In the genomic region with DNA sequence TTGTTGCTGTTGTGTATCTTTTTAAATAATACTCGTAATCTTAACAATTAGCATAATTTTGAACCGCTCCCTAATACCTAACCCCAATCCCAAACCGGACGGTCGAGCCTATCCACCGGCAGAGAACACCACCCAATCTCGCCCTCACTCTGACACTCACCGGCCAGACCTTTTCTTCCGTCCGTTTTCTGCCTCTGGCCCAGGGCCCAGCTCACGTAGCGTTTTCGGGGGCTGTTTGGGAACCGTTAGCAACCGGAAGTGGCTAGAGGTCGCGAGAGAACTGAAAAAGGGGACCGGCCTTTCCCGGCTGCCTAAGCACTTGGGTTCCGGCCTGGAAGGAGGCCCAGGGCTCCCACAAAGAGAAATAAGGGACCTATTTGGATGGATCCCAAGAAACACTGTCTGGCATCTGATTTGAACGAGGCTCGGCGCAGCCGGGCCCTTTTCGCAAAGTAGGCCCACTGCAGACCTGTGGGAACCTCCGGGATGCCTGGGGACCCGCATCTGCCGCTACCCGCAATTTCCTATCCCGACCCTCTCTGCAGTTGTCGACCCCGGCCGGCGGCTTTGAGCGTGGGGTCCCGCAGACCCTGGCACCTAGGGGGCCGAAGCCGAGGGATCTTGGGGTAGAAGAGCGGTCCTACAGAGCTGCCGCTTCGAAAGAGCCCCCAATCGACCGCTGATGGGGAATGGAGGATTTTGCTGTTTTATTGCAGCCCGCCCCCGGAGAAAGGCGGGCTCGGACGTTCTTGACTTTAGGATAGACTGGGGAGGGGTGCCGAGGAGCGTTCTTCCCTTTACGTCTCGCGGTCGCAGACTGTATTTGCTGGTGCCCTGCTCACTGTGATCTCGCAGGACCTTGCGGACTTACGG, we compare ENCODE assay signal across 1 cellular context.
TF ChIP-seq lines count a peak whose summit lies in the region.

No MANE protein-coding gene starts in this region.

TF ChIP-seq in K562, 482 proteins besides CTCF, POLR2A, EP300 and RAD21 (continued from another document and continues in another):
- TF ChIP-seq, protein P1, sequence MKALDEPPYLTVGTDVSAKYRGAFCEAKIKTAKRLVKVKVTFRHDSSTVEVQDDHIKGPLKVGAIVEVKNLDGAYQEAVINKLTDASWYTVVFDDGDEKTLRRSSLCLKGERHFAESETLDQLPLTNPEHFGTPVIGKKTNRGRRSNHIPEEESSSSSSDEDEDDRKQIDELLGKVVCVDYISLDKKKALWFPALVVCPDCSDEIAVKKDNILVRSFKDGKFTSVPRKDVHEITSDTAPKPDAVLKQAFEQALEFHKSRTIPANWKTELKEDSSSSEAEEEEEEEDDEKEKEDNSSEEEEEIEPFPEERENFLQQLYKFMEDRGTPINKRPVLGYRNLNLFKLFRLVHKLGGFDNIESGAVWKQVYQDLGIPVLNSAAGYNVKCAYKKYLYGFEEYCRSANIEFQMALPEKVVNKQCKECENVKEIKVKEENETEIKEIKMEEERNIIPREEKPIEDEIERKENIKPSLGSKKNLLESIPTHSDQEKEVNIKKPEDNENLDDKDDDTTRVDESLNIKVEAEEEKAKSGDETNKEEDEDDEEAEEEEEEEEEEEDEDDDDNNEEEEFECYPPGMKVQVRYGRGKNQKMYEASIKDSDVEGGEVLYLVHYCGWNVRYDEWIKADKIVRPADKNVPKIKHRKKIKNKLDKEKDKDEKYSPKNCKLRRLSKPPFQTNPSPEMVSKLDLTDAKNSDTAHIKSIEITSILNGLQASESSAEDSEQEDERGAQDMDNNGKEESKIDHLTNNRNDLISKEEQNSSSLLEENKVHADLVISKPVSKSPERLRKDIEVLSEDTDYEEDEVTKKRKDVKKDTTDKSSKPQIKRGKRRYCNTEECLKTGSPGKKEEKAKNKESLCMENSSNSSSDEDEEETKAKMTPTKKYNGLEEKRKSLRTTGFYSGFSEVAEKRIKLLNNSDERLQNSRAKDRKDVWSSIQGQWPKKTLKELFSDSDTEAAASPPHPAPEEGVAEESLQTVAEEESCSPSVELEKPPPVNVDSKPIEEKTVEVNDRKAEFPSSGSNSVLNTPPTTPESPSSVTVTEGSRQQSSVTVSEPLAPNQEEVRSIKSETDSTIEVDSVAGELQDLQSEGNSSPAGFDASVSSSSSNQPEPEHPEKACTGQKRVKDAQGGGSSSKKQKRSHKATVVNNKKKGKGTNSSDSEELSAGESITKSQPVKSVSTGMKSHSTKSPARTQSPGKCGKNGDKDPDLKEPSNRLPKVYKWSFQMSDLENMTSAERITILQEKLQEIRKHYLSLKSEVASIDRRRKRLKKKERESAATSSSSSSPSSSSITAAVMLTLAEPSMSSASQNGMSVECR (CRISPR knock-in tag; IDR thresholded peaks at IDR 0.05) = peak; percentile 80
- TF ChIP-seq, protein P2, sequence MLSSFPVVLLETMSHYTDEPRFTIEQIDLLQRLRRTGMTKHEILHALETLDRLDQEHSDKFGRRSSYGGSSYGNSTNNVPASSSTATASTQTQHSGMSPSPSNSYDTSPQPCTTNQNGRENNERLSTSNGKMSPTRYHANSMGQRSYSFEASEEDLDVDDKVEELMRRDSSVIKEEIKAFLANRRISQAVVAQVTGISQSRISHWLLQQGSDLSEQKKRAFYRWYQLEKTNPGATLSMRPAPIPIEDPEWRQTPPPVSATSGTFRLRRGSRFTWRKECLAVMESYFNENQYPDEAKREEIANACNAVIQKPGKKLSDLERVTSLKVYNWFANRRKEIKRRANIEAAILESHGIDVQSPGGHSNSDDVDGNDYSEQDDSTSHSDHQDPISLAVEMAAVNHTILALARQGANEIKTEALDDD (IDR thresholded peaks at IDR 0.05) = 0 out of 2 replicates have a peak, but pooled peaks have one; percentile 27
- TF ChIP-seq HSF4 (CRISPR knock-in tag; IDR thresholded peaks at IDR 0.05; ENCODE audit: borderline replicate concordance) (0 out of 2 replicates have a peak, but pooled peaks have one; percentile 60), ZSCAN29 (IDR thresholded peaks at IDR 0.05) (no peak; the same call in 1 of the 2 replicates), SMAD3 (CRISPR knock-in tag; conservative IDR thresholded peaks at IDR 0.05) (no peak), ZNF347 (CRISPR knock-in tag; IDR thresholded peaks at IDR 0.05; ENCODE audit: low read depth) (peak; percentile 53; the same call in 1 of the 2 replicates), SUPT5H (IDR thresholded peaks at IDR 0.05) (peak; percentile 93), HDAC2 (IDR thresholded peaks at IDR 0.05) (peak; percentile 61; the same call in 1 of the 2 replicates), FOXK2 (conservative IDR thresholded peaks at IDR 0.05 in 1 of 2, IDR thresholded peaks at IDR 0.05 in 1 of 2; ENCODE audit: low read depth in 2 of 2) (peak; percentile 91 to 95), GABPA (tag; conservative IDR thresholded peaks at IDR 0.05; ENCODE audit: low read depth) (peak; percentile 99), ARNT (IDR thresholded peaks at IDR 0.05) (peak; percentile 84 to 91), PURB (CRISPR knock-in tag; IDR thresholded peaks at IDR 0.05; ENCODE audit: low read depth) (no peak), NBN (IDR thresholded peaks at IDR 0.05; ENCODE audit: low read depth) (peak; percentile 96; the same call in 1 of the 2 replicates), PCBP1 (IDR thresholded peaks at IDR 0.05; ENCODE audit: low read depth, low read length, poor library complexity, severe bottlenecking) (peak; percentile 47), NEUROD1 (IDR thresholded peaks at IDR 0.05; ENCODE audit: borderline replicate concordance, low read depth, low read length, partially characterized antibody) (peak; percentile 63), NUFIP1 (IDR thresholded peaks at IDR 0.05; ENCODE audit: partially characterized antibody) (peak; percentile 45), NFIX (CRISPR knock-in tag; IDR thresholded peaks at IDR 0.05; ENCODE audit: low read depth) (peak; percentile 83), SREBF1 (IDR thresholded peaks at IDR 0.05; ENCODE audit: borderline replicate concordance, low read depth, low read length) (0 out of 2 replicates have a peak, but pooled peaks have one; percentile 74), NFIC (IDR thresholded peaks at IDR 0.05) (peak; percentile 98), ZNF12 (CRISPR knock-in tag; IDR thresholded peaks at IDR 0.05) (peak; percentile 78), TCF7L2 (IDR thresholded peaks at IDR 0.05; ENCODE audit: low read depth, low read length) (peak; percentile 49; the same call in 1 of the 2 replicates), THRAP3 (IDR thresholded peaks at IDR 0.05; ENCODE audit: borderline replicate concordance) (peak; percentile 89; the same call in 1 of the 2 replicates), NR4A1 (CRISPR knock-in tag; IDR thresholded peaks at IDR 0.05) (no peak), NR4A1 (tag; IDR thresholded peaks at IDR 0.05) (peak; percentile 70; the same call in 1 of the 2 replicates), ZNF445 (CRISPR knock-in tag; IDR thresholded peaks at IDR 0.05; ENCODE audit: low read depth) (no peak), POLR2G (IDR thresholded peaks at IDR 0.05; ENCODE audit: low read depth, low read length) (peak; percentile 91), ZNF586 (CRISPR knock-in tag; conservative IDR thresholded peaks at IDR 0.05) (0 out of 2 replicates have a peak, but pooled peaks have one; percentile 52), MTA2 (IDR thresholded peaks at IDR 0.05; ENCODE audit: low read depth) (peak; percentile 36), ZKSCAN1 (IDR thresholded peaks at IDR 0.05; ENCODE audit: low read depth, low read length) (peak; percentile 90), ARID1B (IDR thresholded peaks at IDR 0.05) (peak; percentile 54)
- TF ChIP-seq, protein P3, sequence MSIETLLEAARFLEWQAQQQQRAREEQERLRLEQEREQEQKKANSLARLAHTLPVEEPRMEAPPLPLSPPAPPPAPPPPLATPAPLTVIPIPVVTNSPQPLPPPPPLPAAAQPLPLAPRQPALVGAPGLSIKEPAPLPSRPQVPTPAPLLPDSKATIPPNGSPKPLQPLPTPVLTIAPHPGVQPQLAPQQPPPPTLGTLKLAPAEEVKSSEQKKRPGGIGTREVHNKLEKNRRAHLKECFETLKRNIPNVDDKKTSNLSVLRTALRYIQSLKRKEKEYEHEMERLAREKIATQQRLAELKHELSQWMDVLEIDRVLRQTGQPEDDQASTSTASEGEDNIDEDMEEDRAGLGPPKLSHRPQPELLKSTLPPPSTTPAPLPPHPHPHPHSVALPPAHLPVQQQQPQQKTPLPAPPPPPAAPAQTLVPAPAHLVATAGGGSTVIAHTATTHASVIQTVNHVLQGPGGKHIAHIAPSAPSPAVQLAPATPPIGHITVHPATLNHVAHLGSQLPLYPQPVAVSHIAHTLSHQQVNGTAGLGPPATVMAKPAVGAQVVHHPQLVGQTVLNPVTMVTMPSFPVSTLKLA (conservative IDR thresholded peaks at IDR 0.05) = peak; percentile 66 to 87; a peak in 3 of 4 replicates
- TF ChIP-seq, protein P4, sequence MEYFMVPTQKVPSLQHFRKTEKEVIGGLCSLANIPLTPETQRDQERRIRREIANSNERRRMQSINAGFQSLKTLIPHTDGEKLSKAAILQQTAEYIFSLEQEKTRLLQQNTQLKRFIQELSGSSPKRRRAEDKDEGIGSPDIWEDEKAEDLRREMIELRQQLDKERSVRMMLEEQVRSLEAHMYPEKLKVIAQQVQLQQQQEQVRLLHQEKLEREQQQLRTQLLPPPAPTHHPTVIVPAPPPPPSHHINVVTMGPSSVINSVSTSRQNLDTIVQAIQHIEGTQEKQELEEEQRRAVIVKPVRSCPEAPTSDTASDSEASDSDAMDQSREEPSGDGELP (CRISPR knock-in tag; IDR thresholded peaks at IDR 0.05; ENCODE audit: borderline replicate concordance) = peak; percentile 86
- TF ChIP-seq, protein P5, sequence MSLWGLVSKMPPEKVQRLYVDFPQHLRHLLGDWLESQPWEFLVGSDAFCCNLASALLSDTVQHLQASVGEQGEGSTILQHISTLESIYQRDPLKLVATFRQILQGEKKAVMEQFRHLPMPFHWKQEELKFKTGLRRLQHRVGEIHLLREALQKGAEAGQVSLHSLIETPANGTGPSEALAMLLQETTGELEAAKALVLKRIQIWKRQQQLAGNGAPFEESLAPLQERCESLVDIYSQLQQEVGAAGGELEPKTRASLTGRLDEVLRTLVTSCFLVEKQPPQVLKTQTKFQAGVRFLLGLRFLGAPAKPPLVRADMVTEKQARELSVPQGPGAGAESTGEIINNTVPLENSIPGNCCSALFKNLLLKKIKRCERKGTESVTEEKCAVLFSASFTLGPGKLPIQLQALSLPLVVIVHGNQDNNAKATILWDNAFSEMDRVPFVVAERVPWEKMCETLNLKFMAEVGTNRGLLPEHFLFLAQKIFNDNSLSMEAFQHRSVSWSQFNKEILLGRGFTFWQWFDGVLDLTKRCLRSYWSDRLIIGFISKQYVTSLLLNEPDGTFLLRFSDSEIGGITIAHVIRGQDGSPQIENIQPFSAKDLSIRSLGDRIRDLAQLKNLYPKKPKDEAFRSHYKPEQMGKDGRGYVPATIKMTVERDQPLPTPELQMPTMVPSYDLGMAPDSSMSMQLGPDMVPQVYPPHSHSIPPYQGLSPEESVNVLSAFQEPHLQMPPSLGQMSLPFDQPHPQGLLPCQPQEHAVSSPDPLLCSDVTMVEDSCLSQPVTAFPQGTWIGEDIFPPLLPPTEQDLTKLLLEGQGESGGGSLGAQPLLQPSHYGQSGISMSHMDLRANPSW (CRISPR knock-in tag; IDR thresholded peaks at IDR 0.05) = no peak; the same call in 1 of the 2 replicates
- TF ChIP-seq, protein P6, sequence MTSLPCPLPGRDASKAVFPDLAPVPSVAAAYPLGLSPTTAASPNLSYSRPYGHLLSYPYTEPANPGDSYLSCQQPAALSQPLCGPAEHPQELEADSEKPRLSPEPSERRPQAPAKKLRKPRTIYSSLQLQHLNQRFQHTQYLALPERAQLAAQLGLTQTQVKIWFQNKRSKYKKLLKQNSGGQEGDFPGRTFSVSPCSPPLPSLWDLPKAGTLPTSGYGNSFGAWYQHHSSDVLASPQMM (CRISPR knock-in tag; IDR thresholded peaks at IDR 0.05) = no peak
- TF ChIP-seq, protein P7, sequence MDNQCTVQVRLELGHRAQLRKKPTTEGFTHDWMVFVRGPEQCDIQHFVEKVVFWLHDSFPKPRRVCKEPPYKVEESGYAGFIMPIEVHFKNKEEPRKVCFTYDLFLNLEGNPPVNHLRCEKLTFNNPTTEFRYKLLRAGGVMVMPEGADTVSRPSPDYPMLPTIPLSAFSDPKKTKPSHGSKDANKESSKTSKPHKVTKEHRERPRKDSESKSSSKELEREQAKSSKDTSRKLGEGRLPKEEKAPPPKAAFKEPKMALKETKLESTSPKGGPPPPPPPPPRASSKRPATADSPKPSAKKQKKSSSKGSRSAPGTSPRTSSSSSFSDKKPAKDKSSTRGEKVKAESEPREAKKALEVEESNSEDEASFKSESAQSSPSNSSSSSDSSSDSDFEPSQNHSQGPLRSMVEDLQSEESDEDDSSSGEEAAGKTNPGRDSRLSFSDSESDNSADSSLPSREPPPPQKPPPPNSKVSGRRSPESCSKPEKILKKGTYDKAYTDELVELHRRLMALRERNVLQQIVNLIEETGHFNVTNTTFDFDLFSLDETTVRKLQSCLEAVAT (IDR thresholded peaks at IDR 0.05) = peak; percentile 90
- TF ChIP-seq, protein P8, sequence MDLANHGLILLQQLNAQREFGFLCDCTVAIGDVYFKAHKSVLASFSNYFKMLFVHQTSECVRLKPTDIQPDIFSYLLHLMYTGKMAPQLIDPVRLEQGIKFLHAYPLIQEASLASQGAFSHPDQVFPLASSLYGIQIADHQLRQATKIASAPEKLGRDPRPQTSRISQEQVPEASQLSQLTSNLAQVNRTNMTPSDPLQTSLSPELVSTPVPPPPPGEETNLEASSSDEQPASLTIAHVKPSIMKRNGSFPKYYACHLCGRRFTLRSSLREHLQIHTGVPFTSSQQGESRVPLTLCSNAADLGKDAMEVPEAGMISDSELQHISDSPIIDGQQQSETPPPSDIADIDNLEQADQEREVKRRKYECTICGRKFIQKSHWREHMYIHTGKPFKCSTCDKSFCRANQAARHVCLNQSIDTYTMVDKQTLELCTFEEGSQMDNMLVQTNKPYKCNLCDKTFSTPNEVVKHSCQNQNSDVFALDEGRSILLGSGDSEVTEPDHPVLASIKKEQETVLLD (IDR thresholded peaks at IDR 0.05) = peak; percentile 81; the same call in 1 of the 2 replicates
- TF ChIP-seq, protein P9, sequence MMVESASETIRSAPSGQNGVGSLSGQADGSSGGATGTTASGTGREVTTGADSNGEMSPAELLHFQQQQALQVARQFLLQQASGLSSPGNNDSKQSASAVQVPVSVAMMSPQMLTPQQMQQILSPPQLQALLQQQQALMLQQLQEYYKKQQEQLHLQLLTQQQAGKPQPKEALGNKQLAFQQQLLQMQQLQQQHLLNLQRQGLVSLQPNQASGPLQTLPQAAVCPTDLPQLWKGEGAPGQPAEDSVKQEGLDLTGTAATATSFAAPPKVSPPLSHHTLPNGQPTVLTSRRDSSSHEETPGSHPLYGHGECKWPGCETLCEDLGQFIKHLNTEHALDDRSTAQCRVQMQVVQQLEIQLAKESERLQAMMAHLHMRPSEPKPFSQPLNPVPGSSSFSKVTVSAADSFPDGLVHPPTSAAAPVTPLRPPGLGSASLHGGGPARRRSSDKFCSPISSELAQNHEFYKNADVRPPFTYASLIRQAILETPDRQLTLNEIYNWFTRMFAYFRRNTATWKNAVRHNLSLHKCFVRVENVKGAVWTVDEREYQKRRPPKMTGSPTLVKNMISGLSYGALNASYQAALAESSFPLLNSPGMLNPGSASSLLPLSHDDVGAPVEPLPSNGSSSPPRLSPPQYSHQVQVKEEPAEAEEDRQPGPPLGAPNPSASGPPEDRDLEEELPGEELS (CRISPR knock-in tag; IDR thresholded peaks at IDR 0.05; ENCODE audit: borderline replicate concordance) = no peak
- TF ChIP-seq, protein P10, sequence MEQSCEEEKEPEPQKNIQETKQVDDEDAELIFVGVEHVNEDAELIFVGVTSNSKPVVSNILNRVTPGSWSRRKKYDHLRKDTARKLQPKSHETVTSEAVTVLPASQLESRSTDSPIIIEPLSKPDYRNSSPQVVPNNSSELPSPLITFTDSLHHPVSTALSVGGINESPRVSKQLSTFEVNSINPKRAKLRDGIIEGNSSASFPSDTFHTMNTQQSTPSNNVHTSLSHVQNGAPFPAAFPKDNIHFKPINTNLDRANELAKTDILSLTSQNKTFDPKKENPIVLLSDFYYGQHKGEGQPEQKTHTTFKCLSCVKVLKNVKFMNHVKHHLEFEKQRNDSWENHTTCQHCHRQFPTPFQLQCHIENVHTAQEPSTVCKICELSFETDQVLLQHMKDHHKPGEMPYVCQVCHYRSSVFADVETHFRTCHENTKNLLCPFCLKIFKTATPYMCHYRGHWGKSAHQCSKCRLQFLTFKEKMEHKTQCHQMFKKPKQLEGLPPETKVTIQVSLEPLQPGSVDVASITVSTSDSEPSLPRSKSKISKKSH (CRISPR knock-in tag; IDR thresholded peaks at IDR 0.05) = no peak
